11 cellular contexts compared by ENCODE assay signal in genomic region chr10:35040761-35041501, GRCh38. TPM values are rescaled to one million over a fixed set of nuclear protein-coding genes. Genes with fewer than 3 reads are reported as not detected.
DNase-seq lines count a peak whose midpoint lies in the region; TF ChIP-seq lines count a peak whose summit lies in the region.
"Had no signal": no experiment of that assay in that cellular context is flagged by ENCODE, and none has a peak within 500 bp of the region (broad histone marks: within the 10 kb centered on the region; RNA-seq: fewer than 3 reads in every experiment).

No MANE protein-coding gene starts in this region.

- WGBS in esophagus squamous epithelium, 2 donors: 29 to 43% methylated on average over 3 of the region's 6 CpGs

- TF ChIP-seq CTCF in WERI-Rb-1 (IDR thresholded peaks at IDR 0.05; ENCODE audit: low read depth, low read length): no peak
- no peak for TF ChIP-seq CTCF in fibroblast of villous mesenchyme (IDR thresholded peaks at IDR 0.05; ENCODE audit: insufficient read depth, low read depth, low read length)
- TF ChIP-seq CTCF in esophagus squamous epithelium (IDR thresholded peaks at IDR 0.05): no peak

- H3K4me3 ChIP-seq in WERI-Rb-1 (ENCODE audit: low read depth, low read length) (no peak overlapping the region), fibroblast of villous mesenchyme (ENCODE audit: low read depth, low read length) (no peak overlapping the region), esophagus squamous epithelium (no peak overlapping the region)
- H3K4me3 ChIP-seq: lung had no signal

- no peak for DNase-seq in activated CD4-positive, alpha-beta T cell treated with anti-CD3 and anti-CD28 coated beads, Interleukin-2, amount 10 ng/mL, durations not matched to agents 24 days and 14 days
- DNase-seq in activated CD4-positive, alpha-beta T cell treated with anti-CD3 and anti-CD28 coated beads, Interleukin-2, amount 10 ng/mL, durations not matched to agents 7 days and 5 days: no peak
- DNase-seq in WERI-Rb-1 (peak; percentile 54), fibroblast of villous mesenchyme (ENCODE audit: low read depth) (peak; percentile 36), stromal cell of bone marrow (ENCODE audit: low read depth) (peak; percentile 52), esophagus squamous epithelium (lab: John Stamatoyannopoulos, UW) (no peak), SIG-M5 treated with dmso at 0.1 percent for 504 hours (lab: John Stamatoyannopoulos, UW; ENCODE audit: unreplicated experiment) (no peak), NK-92 (lab: John Stamatoyannopoulos, UW; ENCODE audit: unreplicated experiment) (no peak)
- DNase-seq: 8988T, NCI-H2081 had no signal

- intact Hi-C loops in activated CD4-positive, alpha-beta T cell treated with anti-CD3 and anti-CD28 coated beads, Interleukin-2, amount 10 ng/mL, durations not matched to agents 24 days and 14 days (cut with micrococcal nuclease): no loop called here
- intact Hi-C loops in esophagus squamous epithelium (cut with DNase I): no loop called here

- H3K27me3 ChIP-seq in WERI-Rb-1 (ENCODE audit: insufficient read depth, low read depth, severe bottlenecking) (no peaks in the 10 kb centered on the region), esophagus squamous epithelium (no peaks in the 10 kb centered on the region)

- H3K36me3 Mint-ChIP-seq in activated CD4-positive, alpha-beta T cell treated with anti-CD3 and anti-CD28 coated beads, Interleukin-2, amount 10 ng/mL, durations not matched to agents 24 days and 14 days (ENCODE audit: low read depth): peaks cover 44% of the 10 kb centered on the region
- peaks cover 46% of the 10 kb centered on the region for H3K36me3 Mint-ChIP-seq in activated CD4-positive, alpha-beta T cell treated with anti-CD3 and anti-CD28 coated beads, Interleukin-2, amount 10 ng/mL, durations not matched to agents 7 days and 5 days (ENCODE audit: low read depth)

- peaks cover 10% of the 10 kb centered on the region for H3K36me3 ChIP-seq in WERI-Rb-1
- peaks cover 4 to 71% (median 11%) of the 10 kb centered on the region in 3 donors for H3K36me3 ChIP-seq in esophagus squamous epithelium

- TF ChIP-seq POLR2A in esophagus squamous epithelium (IDR thresholded peaks at IDR 0.05): no peak

- H3K9me3 Mint-ChIP-seq in activated CD4-positive, alpha-beta T cell treated with anti-CD3 and anti-CD28 coated beads, Interleukin-2, amount 10 ng/mL, durations not matched to agents 24 days and 14 days: no peaks in the 10 kb centered on the region
- no peaks in the 10 kb centered on the region for H3K9me3 Mint-ChIP-seq in activated CD4-positive, alpha-beta T cell treated with anti-CD3 and anti-CD28 coated beads, Interleukin-2, amount 10 ng/mL, durations not matched to agents 7 days and 5 days

- no peaks in the 10 kb centered on the region for H3K27me3 Mint-ChIP-seq in activated CD4-positive, alpha-beta T cell treated with anti-CD3 and anti-CD28 coated beads, Interleukin-2, amount 10 ng/mL, durations not matched to agents 24 days and 14 days
- no peaks in the 10 kb centered on the region for H3K27me3 Mint-ChIP-seq in activated CD4-positive, alpha-beta T cell treated with anti-CD3 and anti-CD28 coated beads, Interleukin-2, amount 10 ng/mL, durations not matched to agents 7 days and 5 days

- CTCF ChIA-PET in activated CD4-positive, alpha-beta T cell treated with anti-CD3 and anti-CD28 coated beads, Interleukin-2, amount 10 ng/mL, durations not matched to agents 7 days and 5 days (lab: Charles Lee): interaction anchor here (0.5 to 1.1 kb wide), 2 partner anchors 12 to 48 kb away, joined by 3 to 4 read pairs; no protein-coding TSS in a partner anchor

- peaks cover 0 to 23% (median 6%) of the 10 kb centered on the region in 3 donors for H3K4me1 ChIP-seq in esophagus squamous epithelium

- H3K27ac ChIP-seq in WERI-Rb-1 (peak overlapping the region; percentile 69), esophagus squamous epithelium (peak overlapping the region in 1 of 4 donors; percentile 11)

- no peak overlapping the region for H3K4me3 Mint-ChIP-seq in activated CD4-positive, alpha-beta T cell treated with anti-CD3 and anti-CD28 coated beads, Interleukin-2, amount 10 ng/mL, durations not matched to agents 24 days and 14 days
- no peak overlapping the region for H3K4me3 Mint-ChIP-seq in activated CD4-positive, alpha-beta T cell treated with anti-CD3 and anti-CD28 coated beads, Interleukin-2, amount 10 ng/mL, durations not matched to agents 7 days and 5 days

- H3K9me3 ChIP-seq in WERI-Rb-1 (ENCODE audit: severe bottlenecking) (no peaks in the 10 kb centered on the region), esophagus squamous epithelium (no peaks in the 10 kb centered on the region)

- POLR2A ChIA-PET in activated CD4-positive, alpha-beta T cell treated with anti-CD3 and anti-CD28 coated beads, Interleukin-2, amount 10 ng/mL, durations not matched to agents 7 days and 5 days (lab: Charles Lee): no interaction called here

- H3K27ac Mint-ChIP-seq in activated CD4-positive, alpha-beta T cell treated with anti-CD3 and anti-CD28 coated beads, Interleukin-2, amount 10 ng/mL, durations not matched to agents 24 days and 14 days: peak overlapping the region; percentile 12
- H3K27ac Mint-ChIP-seq in activated CD4-positive, alpha-beta T cell treated with anti-CD3 and anti-CD28 coated beads, Interleukin-2, amount 10 ng/mL, durations not matched to agents 7 days and 5 days: no peak overlapping the region

- peaks cover 12% of the 10 kb centered on the region for H3K4me1 Mint-ChIP-seq in activated CD4-positive, alpha-beta T cell treated with anti-CD3 and anti-CD28 coated beads, Interleukin-2, amount 10 ng/mL, durations not matched to agents 24 days and 14 days
- peaks cover 5% of the 10 kb centered on the region for H3K4me1 Mint-ChIP-seq in activated CD4-positive, alpha-beta T cell treated with anti-CD3 and anti-CD28 coated beads, Interleukin-2, amount 10 ng/mL, durations not matched to agents 7 days and 5 days

RNA-seq across cellular contexts. Expression of gene CUL2, which starts 49.2 kb away (rescaled TPM):
- 50.2 and 50.4 TPM in 2 replicates for total RNA-seq in activated CD4-positive, alpha-beta T cell treated with anti-CD3 and anti-CD28 coated beads, Interleukin-2, amount 10 ng/mL, durations not matched to agents 24 days and 14 days
- total RNA-seq in activated CD4-positive, alpha-beta T cell treated with anti-CD3 and anti-CD28 coated beads, Interleukin-2, amount 10 ng/mL, durations not matched to agents 7 days and 5 days: 10 to 100 TPM; 37.1 to 45.8 TPM
- total RNA-seq in fibroblast of villous mesenchyme: 29.0 and 41.9 TPM in 2 replicates
- total RNA-seq in esophagus squamous epithelium: 10 to 100 TPM; 12.7 to 21.2 (median 19.5) TPM

Comparison
In these comparisons a context has a peak if more than half of its experiments do, and no peak if none do; other contexts are left out.
1. DNase-seq: peak in WERI-Rb-1 (single experiment), fibroblast of villous mesenchyme (single experiment) and stromal cell of bone marrow (single experiment); none in activated CD4-positive, alpha-beta T cell treated with anti-CD3 and anti-CD28 coated beads, Interleukin-2, amount 10 ng/mL, durations not matched to agents 24 days and 14 days (single experiment), activated CD4-positive, alpha-beta T cell treated with anti-CD3 and anti-CD28 coated beads, Interleukin-2, amount 10 ng/mL, durations not matched to agents 7 days and 5 days (single experiment), esophagus squamous epithelium (single experiment), SIG-M5 treated with dmso at 0.1 percent for 504 hours (single experiment) and NK-92 (single experiment).